11 cellular contexts compared by ENCODE assay signal in the genomic region with DNA sequence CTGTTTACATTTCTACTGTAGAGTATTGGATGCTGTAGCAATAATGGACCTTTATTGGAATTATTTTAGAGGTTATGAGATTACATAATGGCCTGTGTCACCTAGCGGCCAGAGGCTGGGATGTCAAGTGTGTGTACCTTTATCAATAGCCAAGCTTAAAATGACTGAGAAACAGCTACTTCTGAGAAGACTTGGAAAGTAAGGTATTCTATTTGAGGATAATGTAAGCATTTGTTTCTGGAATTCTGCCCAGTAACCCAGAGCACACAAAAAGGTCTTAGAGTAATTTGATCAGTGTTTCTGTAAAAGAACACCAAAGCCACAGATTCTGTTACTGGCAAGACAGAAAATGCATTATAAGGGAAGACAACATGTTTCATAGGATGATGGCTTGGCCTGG.
DNase-seq lines count a peak whose midpoint lies in the region; ATAC-seq and TF ChIP-seq lines count a peak whose summit lies in the region.
"Had no signal": no experiment of that assay in that cellular context is flagged by ENCODE, and none has a peak within 500 bp of the region (broad histone marks: within the 10 kb centered on the region; RNA-seq: fewer than 3 reads in every experiment).

No MANE protein-coding gene starts in this region.

- DNase-seq in EL (peak; percentile 47), M059J (ENCODE audit: low read depth) (peak; percentile 82), astrocyte of the cerebellum (ENCODE audit: low read depth) (peak; percentile 92), mesenchymal stem cell (peak; percentile 60), NCI-H774 (lab: John Stamatoyannopoulos, UW) (no peak), DMS153 (lab: John Stamatoyannopoulos, UW) (no peak), glutamatergic neuron (no peak)
- DNase-seq: activated CD4-positive, alpha-beta T cell treated with anti-CD3 and anti-CD28 coated beads, Interleukin-2, amount 10 ng/mL, durations not matched to agents 7 days and 5 days; activated naive CD4-positive, alpha-beta T cell treated with Interleukin-2 at 50 U/mL for 16 hours had no signal

- no peak overlapping the region for H3K18ac ChIP-seq in mesenchymal stem cell (ENCODE audit: low read depth in 1 of 2, low read length in 2 of 2)

- H3K36me3 Mint-ChIP-seq in glutamatergic neuron (ENCODE audit: unreplicated experiment), result no peaks in the 10 kb centered on the region

- no peak overlapping the region for H3K9ac ChIP-seq in mesenchymal stem cell (ENCODE audit: low read length)

- peaks cover 4% of the 10 kb centered on the region for H3K9me3 Mint-ChIP-seq in glutamatergic neuron (ENCODE audit: unreplicated experiment)
- H3K9me3 Mint-ChIP-seq: activated CD4-positive, alpha-beta T cell treated with anti-CD3 and anti-CD28 coated beads, Interleukin-2, amount 10 ng/mL, durations not matched to agents 7 days and 5 days had no signal

- H3K27me3 Mint-ChIP-seq in glutamatergic neuron (ENCODE audit: unreplicated experiment), result peaks cover 3% of the 10 kb centered on the region

- H3K27me3 ChIP-seq in mesenchymal stem cell (ENCODE audit: control insufficient read depth in 1 of 2, insufficient read depth in 1 of 2, low read length in 2 of 2), result peaks cover 4 to 5% of the 10 kb centered on the region in 2 experiments
- H3K27me3 ChIP-seq: SJSA1 had no signal

- H3K4me3 ChIP-seq in astrocyte of the cerebellum (ENCODE audit: low read depth, low read length) (no peak overlapping the region), mesenchymal stem cell (ENCODE audit: insufficient read depth in 1 of 2, low read depth in 1 of 2, low read length in 2 of 2) (no peak overlapping the region)
- H3K4me3 ChIP-seq: SJSA1 had no signal

- no peak overlapping the region for H2BK5ac ChIP-seq in mesenchymal stem cell (ENCODE audit: low read depth, low read length, poor library complexity, severe bottlenecking)

- H3K36me3 ChIP-seq in mesenchymal stem cell (ENCODE audit: control insufficient read depth in 1 of 2, insufficient read depth in 2 of 2, low read depth in 1 of 2, low read length in 2 of 2), result no peaks in the 10 kb centered on the region
- H3K36me3 ChIP-seq: SJSA1 had no signal

- peak; percentile 38 for TF ChIP-seq CTCF in astrocyte of the cerebellum (IDR thresholded peaks at IDR 0.05; ENCODE audit: low read depth, low read length, missing control alignments)
- no peak for TF ChIP-seq CTCF in glutamatergic neuron (IDR thresholded peaks at IDR 0.05; ENCODE audit: partially characterized antibody, unreplicated experiment)

- no peak overlapping the region for H2BK120ac ChIP-seq in mesenchymal stem cell (ENCODE audit: low read depth, low read length)

- H4K91ac ChIP-seq in mesenchymal stem cell (ENCODE audit: low read length), result no peak overlapping the region

- H2BK15ac ChIP-seq in mesenchymal stem cell (ENCODE audit: low read depth, poor library complexity, severe bottlenecking), result no peak overlapping the region

- peak overlapping the region; percentile 15 for H2AFZ ChIP-seq in mesenchymal stem cell (ENCODE audit: low read depth, low read length)

- 73% methylated on average over 1 of the region's 1 CpG for WGBS in mesenchymal stem cell

- H2BK12ac ChIP-seq in mesenchymal stem cell (ENCODE audit: low read length in 2 of 2), result peak overlapping the region in 1 of 2 experiments; percentile 42

- H3K27ac Mint-ChIP-seq in glutamatergic neuron (ENCODE audit: unreplicated experiment), result no peak overlapping the region
- H3K27ac Mint-ChIP-seq: activated CD4-positive, alpha-beta T cell treated with anti-CD3 and anti-CD28 coated beads, Interleukin-2, amount 10 ng/mL, durations not matched to agents 7 days and 5 days had no signal

- no peak for ATAC-seq in GM19467 (IDR thresholded peaks at IDR 0.05; ENCODE audit: unreplicated experiment)

- no peak overlapping the region for H3K4me3 Mint-ChIP-seq in glutamatergic neuron (ENCODE audit: unreplicated experiment)
- H3K4me3 Mint-ChIP-seq: activated CD4-positive, alpha-beta T cell treated with anti-CD3 and anti-CD28 coated beads, Interleukin-2, amount 10 ng/mL, durations not matched to agents 7 days and 5 days had no signal

- no peak overlapping the region for H3K4ac ChIP-seq in mesenchymal stem cell (ENCODE audit: low read depth in 1 of 2, low read length in 2 of 2)

- no peaks in the 10 kb centered on the region for H3K79me1 ChIP-seq in mesenchymal stem cell (replicated peaks; ENCODE audit: low read length, poor library complexity, severe bottlenecking)

- no peak overlapping the region for H4K8ac ChIP-seq in mesenchymal stem cell (ENCODE audit: low read length)

- H3K4me1 ChIP-seq in mesenchymal stem cell (ENCODE audit: control insufficient read depth, insufficient read depth, low read depth, low read length), result peaks cover 2% of the 10 kb centered on the region
- H3K4me1 ChIP-seq: SJSA1 had no signal

- in situ Hi-C loops in astrocyte of the cerebellum (cut with HindIII; ENCODE audit: low sequenced_read_pairs), result no loop called here

- no peak overlapping the region for H3K23ac ChIP-seq in mesenchymal stem cell (ENCODE audit: low read length in 2 of 2)

- H3K4me1 Mint-ChIP-seq in glutamatergic neuron (ENCODE audit: low read depth, unreplicated experiment), result no peaks in the 10 kb centered on the region
- H3K4me1 Mint-ChIP-seq: activated CD4-positive, alpha-beta T cell treated with anti-CD3 and anti-CD28 coated beads, Interleukin-2, amount 10 ng/mL, durations not matched to agents 7 days and 5 days had no signal

- no peaks in the 10 kb centered on the region for H3K9me3 ChIP-seq in mesenchymal stem cell (ENCODE audit: control insufficient read depth, low read length)
- H3K9me3 ChIP-seq: SJSA1 had no signal

- no peak overlapping the region for H2AK5ac ChIP-seq in mesenchymal stem cell (ENCODE audit: low read length, severe bottlenecking)

- H3K27ac ChIP-seq in mesenchymal stem cell (ENCODE audit: low read length, poor library complexity, severe bottlenecking), result no peak overlapping the region
- H3K27ac ChIP-seq: SJSA1 had no signal

- no peak overlapping the region for H3K4me2 ChIP-seq in mesenchymal stem cell (ENCODE audit: low read length, poor library complexity, severe bottlenecking)

- H3K14ac ChIP-seq in mesenchymal stem cell (ENCODE audit: low read length in 2 of 2), result no peak overlapping the region

Comparison
In these comparisons a context has a peak if more than half of its experiments do, and no peak if none do; other contexts are left out.
1. DNase-seq: peak in EL (single experiment), M059J (single experiment), astrocyte of the cerebellum (single experiment) and mesenchymal stem cell (single experiment); none in NCI-H774 (single experiment), DMS153 (single experiment) and glutamatergic neuron (single experiment).